28 cellular contexts compared by ENCODE assay signal in the genomic region with DNA sequence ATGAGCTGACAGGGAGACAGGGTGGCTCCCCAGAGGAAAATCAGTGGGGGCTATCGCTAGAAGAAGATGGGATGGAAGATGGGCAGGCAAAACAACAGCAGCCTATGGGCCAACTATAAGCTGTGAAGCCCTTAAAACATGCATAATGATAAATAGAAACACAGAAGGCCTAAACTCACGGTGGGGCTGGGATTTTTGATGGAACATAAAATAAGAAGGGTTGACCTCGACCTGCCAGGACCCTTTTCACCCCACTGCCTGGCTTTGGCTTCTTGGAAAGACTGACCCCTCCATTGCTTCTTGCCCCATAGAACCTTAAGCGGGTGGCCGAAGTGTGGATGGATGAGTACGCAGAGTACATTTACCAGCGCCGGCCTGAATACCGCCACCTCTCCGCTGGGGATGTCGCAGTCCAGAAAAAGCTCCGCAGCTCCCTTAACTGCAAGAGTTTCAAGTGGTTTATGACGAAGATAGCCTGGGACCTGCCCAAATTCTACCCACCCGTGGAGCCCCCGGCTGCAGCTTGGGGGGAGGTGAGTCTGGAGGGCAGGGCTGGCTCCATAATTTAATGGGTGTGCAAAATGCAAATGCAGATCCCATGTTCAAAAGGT.
"Had no signal": no experiment of that assay in that cellular context is flagged by ENCODE, and none has a peak within 500 bp of the region (broad histone marks: within the 10 kb centered on the region; RNA-seq: fewer than 3 reads in every experiment).

No MANE protein-coding gene starts in this region.

- H3K4me3 ChIP-seq: coronary artery, dorsolateral prefrontal cortex had no signal

- H3K4me3 Mint-ChIP-seq: activated CD4-positive, alpha-beta T cell treated with anti-CD3 and anti-CD28 coated beads for 36 hours; activated CD8-positive, alpha-beta T cell treated with anti-CD3 and anti-CD28 coated beads for 36 hours; activated naive CD4-positive, alpha-beta T cell treated with anti-CD3 and anti-CD28 coated beads, Interleukin-2, amount 10 ng/mL, durations not matched to agents 7 days and 5 days; activated naive CD8-positive, alpha-beta T cell treated with anti-CD3 and anti-CD28 coated beads, Interleukin-2, amount 10 ng/mL, durations not matched to agents 7 days and 5 days; activated T-cell treated with anti-CD3 and anti-CD28 coated beads, Interleukin-2, amount 50 U/mL, for 24 hours; activated T-cell treated with anti-CD3 and anti-CD28 coated beads, Interleukin-2, amount 50 U/mL, for 72 hours; central memory CD8-positive, alpha-beta T cell; dendritic cell treated with granulocyte-macrophage colony-stimulating factor and Interleukin-4, amounts not matched to agents 40 ng/mL and 50 ng/mL, for 4 days; effector memory CD8-positive, alpha-beta T cell; T-helper 1 cell treated with Interleukin-12 subunit alpha and Interleukin-12 subunit beta and Interleukin-4 antibody, amounts not matched to agents 30 μg/mL and 1 μg/mL, for 36 hours; T-helper 2 cell treated with Interferon-gamma antibody and Interleukin-4, amounts not matched to agents 5 μg/mL and 100 μg/mL, for 36 hours had no signal

- H3K9me3 Mint-ChIP-seq: activated CD8-positive, alpha-beta T cell treated with anti-CD3 and anti-CD28 coated beads for 36 hours; activated naive CD4-positive, alpha-beta T cell treated with anti-CD3 and anti-CD28 coated beads, Interleukin-2, amount 10 ng/mL, durations not matched to agents 7 days and 5 days; activated naive CD4-positive, alpha-beta T cell treated with anti-CD3 and anti-CD28 coated beads, Interleukin-2, amount 50 U/mL, for 72 hours; activated naive CD8-positive, alpha-beta T cell treated with anti-CD3 and anti-CD28 coated beads, Interleukin-2, amount 10 ng/mL, durations not matched to agents 7 days and 5 days; activated T-cell treated with anti-CD3 and anti-CD28 coated beads, Interleukin-2, amount 50 U/mL, for 24 hours; activated T-cell treated with anti-CD3 and anti-CD28 coated beads, Interleukin-2, amount 50 U/mL, for 72 hours; central memory CD8-positive, alpha-beta T cell; dendritic cell treated with granulocyte-macrophage colony-stimulating factor and Interleukin-4, amounts not matched to agents 40 ng/mL and 50 ng/mL, for 4 days; effector memory CD8-positive, alpha-beta T cell; T-helper 1 cell treated with Interleukin-12 subunit alpha and Interleukin-12 subunit beta and Interleukin-4 antibody, amounts not matched to agents 30 μg/mL and 1 μg/mL, for 36 hours; T-helper 2 cell treated with Interferon-gamma antibody and Interleukin-4, amounts not matched to agents 5 μg/mL and 100 μg/mL, for 36 hours had no signal

- H3K27ac ChIP-seq: brain microvascular endothelial cell, coronary artery, dorsolateral prefrontal cortex, epithelial cell of prostate had no signal

- H3K27me3 Mint-ChIP-seq: activated CD4-positive, alpha-beta T cell treated with anti-CD3 and anti-CD28 coated beads for 36 hours; activated CD8-positive, alpha-beta T cell treated with anti-CD3 and anti-CD28 coated beads for 36 hours; activated naive CD4-positive, alpha-beta T cell treated with anti-CD3 and anti-CD28 coated beads, Interleukin-2, amount 10 ng/mL, durations not matched to agents 7 days and 5 days; activated naive CD8-positive, alpha-beta T cell treated with anti-CD3 and anti-CD28 coated beads, Interleukin-2, amount 10 ng/mL, durations not matched to agents 7 days and 5 days; activated T-cell treated with anti-CD3 and anti-CD28 coated beads, Interleukin-2, amount 50 U/mL, for 24 hours; central memory CD8-positive, alpha-beta T cell; effector memory CD8-positive, alpha-beta T cell had no signal

- H3K27me3 ChIP-seq: brain microvascular endothelial cell, dorsolateral prefrontal cortex had no signal

- ATAC-seq: activated CD4-positive, alpha-beta T cell treated with anti-CD3 and anti-CD28 coated beads for 36 hours; activated CD8-positive, alpha-beta T cell treated with anti-CD3 and anti-CD28 coated beads for 36 hours; activated naive CD4-positive, alpha-beta T cell treated with anti-CD3 and anti-CD28 coated beads, Interleukin-2, amount 50 U/mL, for 72 hours; activated T-cell treated with anti-CD3 and anti-CD28 coated beads, Interleukin-2, amount 50 U/mL, for 72 hours; effector memory CD8-positive, alpha-beta T cell had no signal

- DNase-seq: activated CD4-positive, alpha-beta T cell treated with anti-CD3 and anti-CD28 coated beads for 36 hours; activated CD4-positive, alpha-beta T cell treated with anti-CD3 and anti-CD28 coated beads, Interleukin-2, amount 50 U/mL, for 1 hour; activated CD4-positive, alpha-beta T cell treated with anti-CD3 and anti-CD28 coated beads, Interleukin-2, amount 50 U/mL, for 48 hours; activated CD4-positive, CD25-positive, alpha-beta regulatory T cell; activated CD4-positive, CD25-positive, alpha-beta regulatory T cell treated with anti-CD3 and anti-CD28 coated beads, Interleukin-2, amount 50 U/mL, for 72 hours; activated CD8-positive, alpha-beta memory T cell treated with anti-CD3 and anti-CD28 coated beads for 24 hours; activated CD8-positive, alpha-beta memory T cell treated with anti-CD3 and anti-CD28 coated beads, Interleukin-2, amount 50 U/mL, for 4 hours; activated CD8-positive, alpha-beta T cell treated with anti-CD3 and anti-CD28 coated beads for 36 hours; activated gamma-delta T cell; activated naive CD4-positive, alpha-beta T cell; activated naive CD4-positive, alpha-beta T cell treated with anti-CD3 and anti-CD28 coated beads, Interleukin-2, amount 10 ng/mL, durations not matched to agents 7 days and 5 days; activated naive CD8-positive, alpha-beta T cell treated with anti-CD3 and anti-CD28 coated beads, Interleukin-2, amount 10 ng/mL, durations not matched to agents 7 days and 5 days; activated T-cell treated with anti-CD3 and anti-CD28 coated beads for 4 hours; activated T-cell treated with anti-CD3 and anti-CD28 coated beads, Interleukin-2, amount 50 U/mL, for 24 hours; activated T-cell treated with anti-CD3 and anti-CD28 coated beads, Interleukin-2, amount 50 U/mL, for 72 hours; anterior cingulate cortex; brain microvascular endothelial cell; effector memory CD8-positive, alpha-beta T cell; foreskin fibroblast; T1000 had no signal

- H3K27ac Mint-ChIP-seq: activated CD4-positive, alpha-beta T cell treated with anti-CD3 and anti-CD28 coated beads for 36 hours; activated CD8-positive, alpha-beta T cell treated with anti-CD3 and anti-CD28 coated beads for 36 hours; activated naive CD4-positive, alpha-beta T cell treated with anti-CD3 and anti-CD28 coated beads, Interleukin-2, amount 10 ng/mL, durations not matched to agents 7 days and 5 days; activated naive CD4-positive, alpha-beta T cell treated with anti-CD3 and anti-CD28 coated beads, Interleukin-2, amount 50 U/mL, for 72 hours; activated naive CD8-positive, alpha-beta T cell treated with anti-CD3 and anti-CD28 coated beads, Interleukin-2, amount 10 ng/mL, durations not matched to agents 7 days and 5 days; activated T-cell treated with anti-CD3 and anti-CD28 coated beads, Interleukin-2, amount 50 U/mL, for 24 hours; activated T-cell treated with anti-CD3 and anti-CD28 coated beads, Interleukin-2, amount 50 U/mL, for 72 hours; dendritic cell treated with granulocyte-macrophage colony-stimulating factor and Interleukin-4, amounts not matched to agents 40 ng/mL and 50 ng/mL, for 4 days; T-helper 1 cell treated with Interleukin-12 subunit alpha and Interleukin-12 subunit beta and Interleukin-4 antibody, amounts not matched to agents 30 μg/mL and 1 μg/mL, for 36 hours; T-helper 2 cell treated with Interferon-gamma antibody and Interleukin-4, amounts not matched to agents 5 μg/mL and 100 μg/mL, for 36 hours had no signal
